ENCODE assay signal across 14 cellular contexts in the genomic region with DNA sequence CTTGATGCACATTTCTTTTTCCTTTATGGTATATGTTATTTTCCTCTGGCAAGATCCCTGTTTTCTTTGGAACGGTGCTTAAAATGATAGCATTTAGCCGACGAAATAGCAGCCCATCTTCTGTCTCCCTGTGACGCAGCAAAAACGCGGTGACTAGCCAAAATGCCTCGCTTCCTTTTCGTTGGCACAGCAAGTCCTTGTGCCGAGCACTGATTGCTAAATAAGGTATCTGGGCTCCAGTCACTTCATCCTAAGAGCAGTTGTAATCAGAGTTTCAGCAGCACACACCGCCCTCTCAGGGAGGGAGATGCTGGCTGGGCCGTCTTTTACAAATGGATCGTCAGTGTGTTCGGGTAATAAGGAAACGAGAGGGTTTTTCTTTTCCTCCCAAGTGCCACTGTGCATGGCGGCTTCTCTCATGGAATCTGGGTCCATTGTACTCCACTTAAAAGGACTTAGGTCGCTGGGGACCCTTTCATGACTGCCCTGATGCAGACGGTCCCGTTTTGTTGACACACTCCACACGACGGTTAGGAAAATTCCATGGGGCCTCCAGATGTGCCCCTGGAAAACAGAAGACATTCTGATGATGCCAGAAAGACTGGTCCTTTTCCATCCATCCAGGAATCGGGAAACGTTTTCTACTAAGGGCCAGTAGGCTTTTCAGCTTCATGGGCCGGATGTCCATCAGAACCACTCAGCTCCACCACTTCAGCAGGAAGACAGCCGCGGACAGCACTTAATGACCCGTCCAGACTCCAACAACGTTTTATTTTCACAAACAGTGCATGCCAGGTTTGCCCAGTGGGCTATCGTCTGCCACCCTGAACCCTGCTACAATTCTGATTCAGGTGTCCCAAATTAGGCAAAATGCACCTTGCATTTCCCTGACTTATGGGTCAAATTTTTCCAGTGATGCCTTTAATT.
DNase-seq lines count a peak whose midpoint lies in the region; ATAC-seq, FAIRE-seq and TF ChIP-seq lines count a peak whose summit lies in the region.
"Had no signal": no experiment of that assay in that cellular context is flagged by ENCODE, and none has a peak within 500 bp of the region (broad histone marks: within the 10 kb centered on the region; RNA-seq: fewer than 3 reads in every experiment).

No MANE protein-coding gene starts in this region.

- H3K79me2 ChIP-seq in astrocyte (ENCODE audit: insufficient read depth, low read length) (no peaks in the 10 kb centered on the region), neural progenitor cell (ENCODE audit: low read depth) (no peaks in the 10 kb centered on the region)

- H3K27me3 ChIP-seq in astrocyte (ENCODE audit: insufficient read depth, low read length) (no peaks in the 10 kb centered on the region), neural progenitor cell (no peaks in the 10 kb centered on the region)

- peak overlapping the region; percentile 79 for H3K4me2 ChIP-seq in astrocyte (ENCODE audit: low read length)
- peak overlapping the region; percentile 76 for H3K4me2 ChIP-seq in neural progenitor cell

- peaks cover 0 to 34% (median 16%) of the 10 kb centered on the region in 7 donors for H3K9me3 Mint-ChIP-seq in CD14-positive monocyte
- H3K9me3 Mint-ChIP-seq in astrocyte (ENCODE audit: unreplicated experiment) = no peaks in the 10 kb centered on the region
- H3K9me3 Mint-ChIP-seq in neural progenitor cell = no peaks in the 10 kb centered on the region
- no peaks in the 10 kb centered on the region for H3K9me3 Mint-ChIP-seq in activated naive CD4-positive, alpha-beta T cell treated with anti-CD3 and anti-CD28 coated beads for 36 hours

- no peak for FAIRE-seq in astrocyte (lab: Jason Lieb, UNC)

- H3K4me1 Mint-ChIP-seq in CD14-positive monocyte (peaks cover 7% of the 10 kb centered on the region), astrocyte (ENCODE audit: low read depth, unreplicated experiment) (peaks cover 30% of the 10 kb centered on the region), neural progenitor cell (peaks cover 84% of the 10 kb centered on the region)
- H3K4me1 Mint-ChIP-seq in activated naive CD4-positive, alpha-beta T cell treated with anti-CD3 and anti-CD28 coated beads for 36 hours (ENCODE audit: low read depth) = no peaks in the 10 kb centered on the region
- H3K4me1 Mint-ChIP-seq: stimulated activated naive B cell treated with anti-CD40 and anti-IgM and Interleukin-4, amounts not matched to agents 10 μg/mL and 1 μg/mL and 100 μg/mL, for 72 hours had no signal

- peak overlapping the region; percentile 74 for H3K9ac ChIP-seq in astrocyte (ENCODE audit: low read length)
- peak overlapping the region; percentile 23 for H3K9ac ChIP-seq in neural progenitor cell

- H3K4me1 ChIP-seq in astrocyte (ENCODE audit: insufficient read depth, low read length) (peaks cover 46% of the 10 kb centered on the region), neural progenitor cell (peaks cover 85% of the 10 kb centered on the region)

- H4K20me1 ChIP-seq in astrocyte (ENCODE audit: insufficient read depth, low read length) (no peaks in the 10 kb centered on the region), neural progenitor cell (ENCODE audit: low read depth) (no peaks in the 10 kb centered on the region)

- peak overlapping the region; percentile 84 for H3K27ac ChIP-seq in astrocyte (ENCODE audit: low read depth, low read length)
- H3K27ac ChIP-seq in neural progenitor cell = peak overlapping the region; percentile 99

- no peaks in the 10 kb centered on the region for H3K9me3 ChIP-seq in astrocyte (ENCODE audit: insufficient read depth, low read depth, low read length)
- H3K9me3 ChIP-seq in neural progenitor cell (ENCODE audit: low read depth) = no peaks in the 10 kb centered on the region

- H3K27ac Mint-ChIP-seq in CD14-positive monocyte (no peak overlapping the region), astrocyte (ENCODE audit: unreplicated experiment) (peak overlapping the region; percentile 88), neural progenitor cell (peak overlapping the region; percentile 100)
- H3K27ac Mint-ChIP-seq in activated naive CD4-positive, alpha-beta T cell treated with anti-CD3 and anti-CD28 coated beads for 36 hours = no peak overlapping the region
- H3K27ac Mint-ChIP-seq: stimulated activated naive B cell treated with anti-CD40 and anti-IgM and Interleukin-4, amounts not matched to agents 10 μg/mL and 1 μg/mL and 100 μg/mL, for 72 hours had no signal

- peak overlapping the region; percentile 15 for H3K4me3 ChIP-seq in astrocyte (ENCODE audit: insufficient read depth, low read depth, low read length)
- peak overlapping the region; percentile 33 for H3K4me3 ChIP-seq in neural progenitor cell
- H3K4me3 ChIP-seq: skin epidermis had no signal

- H3K4me3 Mint-ChIP-seq in CD14-positive monocyte (peak overlapping the region; percentile 6 to 21), astrocyte (ENCODE audit: unreplicated experiment) (peak overlapping the region; percentile 20), neural progenitor cell (peak overlapping the region; percentile 69)
- no peak overlapping the region for H3K4me3 Mint-ChIP-seq in activated naive CD4-positive, alpha-beta T cell treated with anti-CD3 and anti-CD28 coated beads for 36 hours
- H3K4me3 Mint-ChIP-seq: stimulated activated naive B cell treated with anti-CD40 and anti-IgM and Interleukin-4, amounts not matched to agents 10 μg/mL and 1 μg/mL and 100 μg/mL, for 72 hours had no signal

- no peak for DNase-seq in CD14-positive monocyte (ENCODE audit: low spot score)
- peak; percentile 94 for DNase-seq in astrocyte (ENCODE audit: low read depth)
- peak; percentile 35 for DNase-seq in globus pallidus (ENCODE audit: low spot score)
- DNase-seq in neural progenitor cell (ENCODE audit: low spot score) = peak; percentile 82
- no peak for DNase-seq in glomerular visceral epithelial cell (ENCODE audit: extremely low spot score)
- no peak for DNase-seq in activated naive CD4-positive, alpha-beta T cell treated with anti-CD3 and anti-CD28 coated beads for 36 hours
- DNase-seq: activated CD4-positive, alpha-beta T cell treated with anti-CD3 and anti-CD28 coated beads, Interleukin-2, amount 50 U/mL, for 1 hour; cerebellar nuclear complex; kidney glomerular epithelial cell; SHP77; stimulated activated naive B cell treated with anti-CD40 and anti-IgM and Interleukin-4, amounts not matched to agents 10 μg/mL and 1 μg/mL and 100 μg/mL, for 72 hours had no signal

- H2AFZ ChIP-seq in astrocyte (ENCODE audit: low read depth, low read length) (peak overlapping the region; percentile 42), neural progenitor cell (replicated peaks) (no peak overlapping the region)

- H3K36me3 ChIP-seq in astrocyte (ENCODE audit: insufficient read depth, low read length) = no peaks in the 10 kb centered on the region
- no peaks in the 10 kb centered on the region for H3K36me3 ChIP-seq in neural progenitor cell

- ATAC-seq in GM18867 (IDR thresholded peaks at IDR 0.05; ENCODE audit: unreplicated experiment) (no peak), HG03521 (IDR thresholded peaks at IDR 0.05; ENCODE audit: unreplicated experiment) (no peak)
- ATAC-seq: stimulated activated naive B cell treated with anti-CD40 and anti-IgM and Interleukin-4, amounts not matched to agents 10 μg/mL and 1 μg/mL and 100 μg/mL, for 72 hours had no signal

- TF ChIP-seq CTCF in CD14-positive monocyte (IDR thresholded peaks at IDR 0.05) (no peak), astrocyte (IDR thresholded peaks at IDR 0.05; ENCODE audit: insufficient read depth, low read depth, low read length) (no peak), neural progenitor cell (IDR thresholded peaks at IDR 0.05) (no peak)

- H3F3A ChIP-seq in neural progenitor cell (ENCODE audit: low read depth) = peaks cover 84% of the 10 kb centered on the region

- H3K36me3 Mint-ChIP-seq in CD14-positive monocyte (no peaks in the 10 kb centered on the region), astrocyte (ENCODE audit: low read depth, unreplicated experiment) (no peaks in the 10 kb centered on the region), neural progenitor cell (no peaks in the 10 kb centered on the region)
- H3K36me3 Mint-ChIP-seq in activated naive CD4-positive, alpha-beta T cell treated with anti-CD3 and anti-CD28 coated beads for 36 hours (ENCODE audit: low read depth) = no peaks in the 10 kb centered on the region
- H3K36me3 Mint-ChIP-seq: stimulated activated naive B cell treated with anti-CD40 and anti-IgM and Interleukin-4, amounts not matched to agents 10 μg/mL and 1 μg/mL and 100 μg/mL, for 72 hours had no signal

- intact Hi-C loops in CD14-positive monocyte (cut with micrococcal nuclease) = no loop called here
- intact Hi-C loops in activated naive CD4-positive, alpha-beta T cell treated with anti-CD3 and anti-CD28 coated beads for 36 hours (cut with micrococcal nuclease) = no loop called here

- H3K27me3 Mint-ChIP-seq in CD14-positive monocyte (ENCODE audit: low read depth in 3 of 3) = peaks cover 0 to 34% (median 6%) of the 10 kb centered on the region in 3 donors
- H3K27me3 Mint-ChIP-seq in astrocyte (ENCODE audit: low read depth, unreplicated experiment) = peaks cover 2% of the 10 kb centered on the region
- peaks cover 10% of the 10 kb centered on the region for H3K27me3 Mint-ChIP-seq in neural progenitor cell (ENCODE audit: insufficient read depth, low read depth)
- peaks cover 10% of the 10 kb centered on the region for H3K27me3 Mint-ChIP-seq in activated naive CD4-positive, alpha-beta T cell treated with anti-CD3 and anti-CD28 coated beads for 36 hours (ENCODE audit: low read depth)

- CTCF ChIA-PET in activated naive CD4-positive, alpha-beta T cell treated with anti-CD3 and anti-CD28 coated beads for 36 hours (lab: Charles Lee) = no interaction called here

Comparison
In these comparisons a context has a peak if more than half of its experiments do, and no peak if none do; other contexts are left out.
1. DNase-seq: peak in astrocyte (single experiment), globus pallidus (single experiment) and neural progenitor cell (single experiment); none in CD14-positive monocyte (single experiment), glomerular visceral epithelial cell (single experiment) and activated naive CD4-positive, alpha-beta T cell treated with anti-CD3 and anti-CD28 coated beads for 36 hours (single experiment).
2. H3K27ac Mint-ChIP-seq: peak in astrocyte (single experiment) and neural progenitor cell (single experiment); none in CD14-positive monocyte (0 of 7) and activated naive CD4-positive, alpha-beta T cell treated with anti-CD3 and anti-CD28 coated beads for 36 hours (single experiment).